In the genomic region with DNA sequence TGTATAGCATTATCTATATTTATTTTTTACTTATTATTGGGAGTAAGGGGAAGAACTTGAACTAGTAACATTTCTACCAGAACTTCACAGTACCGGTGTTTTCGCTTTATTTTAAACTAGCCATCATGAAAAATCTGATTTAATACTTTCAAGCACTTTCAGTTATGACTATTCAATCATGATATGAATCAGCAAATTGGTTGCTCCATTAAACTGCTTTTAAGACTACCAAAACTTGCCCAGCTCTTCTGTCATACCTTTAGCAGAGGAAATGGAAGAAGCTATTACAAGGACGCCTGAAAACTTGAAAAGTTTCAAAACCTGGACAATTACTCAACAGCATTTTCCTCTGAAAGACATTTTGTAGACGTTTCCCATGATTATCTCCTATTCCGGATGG, we compare ENCODE assay signal across 9 cellular contexts. TPM values are rescaled to one million over a fixed set of nuclear protein-coding genes. Genes with fewer than 3 reads are reported as not detected.
DNase-seq lines count a peak whose midpoint lies in the region; ATAC-seq and TF ChIP-seq lines count a peak whose summit lies in the region.
"Had no signal": no experiment of that assay in that cellular context is flagged by ENCODE, and none has a peak within 500 bp of the region (broad histone marks: within the 10 kb centered on the region; RNA-seq: fewer than 3 reads in every experiment).

No MANE protein-coding gene starts in this region.

- CTCF ChIA-PET in HEK293 (lab: Yijun Ruan, JAX): no interaction called here
- CTCF ChIA-PET in naive thymus-derived CD4-positive, alpha-beta T cell (lab: Charles Lee): no interaction called here

- peak overlapping the region; percentile 29 to 83 (median 73) for H3K27ac Mint-ChIP-seq in brain
- H3K27ac Mint-ChIP-seq in naive thymus-derived CD4-positive, alpha-beta T cell: peak overlapping the region; percentile 2 to 85 (median 53)

- H3K27me3 Mint-ChIP-seq in brain: peaks cover 11% of the 10 kb centered on the region
- H3K27me3 Mint-ChIP-seq in naive thymus-derived CD4-positive, alpha-beta T cell: peaks cover 0 to 34% (median 0%) of the 10 kb centered on the region in 5 donors

- H3K36me3 ChIP-seq in HEK293 (ENCODE audit: control insufficient read depth in 2 of 2, insufficient read depth in 1 of 2, low read length in 2 of 2): no peaks in the 10 kb centered on the region
- no peaks in the 10 kb centered on the region for H3K36me3 ChIP-seq in naive thymus-derived CD4-positive, alpha-beta T cell (ENCODE audit: control insufficient read depth in 2 of 3, insufficient read depth in 3 of 3, low read length in 3 of 3)
- H3K36me3 ChIP-seq: WERI-Rb-1 had no signal

- no peak for TF ChIP-seq CTCF in AG09309 (IDR thresholded peaks at IDR 0.05; ENCODE audit: control insufficient read depth, insufficient read depth, low read depth, low read length, missing control alignments)
- no peak for TF ChIP-seq CTCF in HEK293 (tag by site-specific recombination; IDR thresholded peaks at IDR 0.05)
- no peak for TF ChIP-seq CTCF in brain (conservative IDR thresholded peaks at IDR 0.05)

- peaks cover 54% of the 10 kb centered on the region for H3K4me1 Mint-ChIP-seq in brain
- peaks cover 11 to 56% (median 25%) of the 10 kb centered on the region in 7 donors for H3K4me1 Mint-ChIP-seq in naive thymus-derived CD4-positive, alpha-beta T cell

- H3K4me1 ChIP-seq in HEK293 (ENCODE audit: control insufficient read depth, insufficient read depth, low read length): peaks cover 15% of the 10 kb centered on the region
- peaks cover 5 to 11% of the 10 kb centered on the region in 2 donors for H3K4me1 ChIP-seq in naive thymus-derived CD4-positive, alpha-beta T cell (ENCODE audit: control insufficient read depth in 2 of 2, insufficient read depth in 2 of 2, low read length in 2 of 2)

- no peak overlapping the region; the same call in 1 of the 2 replicates for H3K27ac ChIP-seq in HEK293 (ENCODE audit: extremely low read depth, low read depth, low read length)
- H3K27ac ChIP-seq in naive thymus-derived CD4-positive, alpha-beta T cell (ENCODE audit: low read depth, low read length): peak overlapping the region; percentile 48
- H3K27ac ChIP-seq: WERI-Rb-1 had no signal

- DNase-seq in AG09309 (ENCODE audit: low read depth) (no peak), NCI-H748 treated with DMSO at 0.1 percent for 48 hours (lab: John Stamatoyannopoulos, UW) (no peak), NCI-H2171 treated with DMSO at 0.1 percent for 48 hours (lab: John Stamatoyannopoulos, UW) (no peak), NCI-H1092 (lab: John Stamatoyannopoulos, UW) (no peak)
- DNase-seq in naive thymus-derived CD4-positive, alpha-beta T cell: no peak
- DNase-seq: WERI-Rb-1 had no signal

- peak overlapping the region; percentile 76 to 83 (median 80) for H3K4me3 Mint-ChIP-seq in brain
- peak overlapping the region; percentile 55 to 95 (median 72) for H3K4me3 Mint-ChIP-seq in naive thymus-derived CD4-positive, alpha-beta T cell

- no peaks in the 10 kb centered on the region for H3K9me3 ChIP-seq in HEK293 (ENCODE audit: control insufficient read depth, insufficient read depth, low read depth, low read length)
- no peaks in the 10 kb centered on the region for H3K9me3 ChIP-seq in naive thymus-derived CD4-positive, alpha-beta T cell (ENCODE audit: control insufficient read depth in 2 of 3, low read length in 3 of 3)

- H3K27me3 ChIP-seq in naive thymus-derived CD4-positive, alpha-beta T cell (ENCODE audit: control insufficient read depth in 2 of 2, insufficient read depth in 2 of 2, low read length in 2 of 2): no peaks in the 10 kb centered on the region

- no peak for ATAC-seq in naive thymus-derived CD4-positive, alpha-beta T cell
- ATAC-seq in HG03469 (IDR thresholded peaks at IDR 0.05; ENCODE audit: unreplicated experiment): no peak

- POLR2A ChIA-PET in HEK293 (lab: Yijun Ruan, JAX): interaction anchor here (1.7 kb wide), 1 partner anchor 9 kb away, joined by 5 read pairs; no protein-coding TSS in a partner anchor
- POLR2A ChIA-PET in naive thymus-derived CD4-positive, alpha-beta T cell (lab: Charles Lee): interaction anchor here (0.7 kb wide), 1 partner anchor 438 kb away, joined by 3 read pairs; no protein-coding TSS in a partner anchor

- no peaks in the 10 kb centered on the region for H3K9me3 Mint-ChIP-seq in brain
- peaks cover 0 to 1% (median 0%) of the 10 kb centered on the region in 11 donors for H3K9me3 Mint-ChIP-seq in naive thymus-derived CD4-positive, alpha-beta T cell

- peak overlapping the region; percentile 84; the same call in 1 of the 2 replicates for H3K4me3 ChIP-seq in AG09309 (ENCODE audit: control insufficient read depth, low read depth, low read length)
- peak overlapping the region; percentile 88 for H3K4me3 ChIP-seq in HEK293 (ENCODE audit: low read depth, low read length)
- peak overlapping the region; percentile 51 for H3K4me3 ChIP-seq in naive thymus-derived CD4-positive, alpha-beta T cell (ENCODE audit: low read length)

- no peaks in the 10 kb centered on the region for H3K36me3 Mint-ChIP-seq in brain
- no peaks in the 10 kb centered on the region for H3K36me3 Mint-ChIP-seq in naive thymus-derived CD4-positive, alpha-beta T cell

- intact Hi-C loops in naive thymus-derived CD4-positive, alpha-beta T cell (cut with micrococcal nuclease): loop anchor here (2.0 to 10.0 kb wide), 4 partner anchors 81 to 1314 kb away; a partner anchor contains a TSS

TF ChIP-seq in HEK293, 187 proteins besides CTCF, POLR2A, EP300 and RAD21:
- TF ChIP-seq, protein P1, sequence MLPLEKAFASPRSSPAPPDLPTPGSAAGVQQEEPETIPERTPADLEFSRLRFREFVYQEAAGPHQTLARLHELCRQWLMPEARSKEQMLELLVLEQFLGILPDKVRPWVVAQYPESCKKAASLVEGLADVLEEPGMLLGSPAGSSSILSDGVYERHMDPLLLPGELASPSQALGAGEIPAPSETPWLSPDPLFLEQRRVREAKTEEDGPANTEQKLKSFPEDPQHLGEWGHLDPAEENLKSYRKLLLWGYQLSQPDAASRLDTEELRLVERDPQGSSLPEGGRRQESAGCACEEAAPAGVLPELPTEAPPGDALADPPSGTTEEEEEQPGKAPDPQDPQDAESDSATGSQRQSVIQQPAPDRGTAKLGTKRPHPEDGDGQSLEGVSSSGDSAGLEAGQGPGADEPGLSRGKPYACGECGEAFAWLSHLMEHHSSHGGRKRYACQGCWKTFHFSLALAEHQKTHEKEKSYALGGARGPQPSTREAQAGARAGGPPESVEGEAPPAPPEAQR (tag by site-specific recombination; IDR thresholded peaks at IDR 0.05): no peak
- TF ChIP-seq, protein P2, sequence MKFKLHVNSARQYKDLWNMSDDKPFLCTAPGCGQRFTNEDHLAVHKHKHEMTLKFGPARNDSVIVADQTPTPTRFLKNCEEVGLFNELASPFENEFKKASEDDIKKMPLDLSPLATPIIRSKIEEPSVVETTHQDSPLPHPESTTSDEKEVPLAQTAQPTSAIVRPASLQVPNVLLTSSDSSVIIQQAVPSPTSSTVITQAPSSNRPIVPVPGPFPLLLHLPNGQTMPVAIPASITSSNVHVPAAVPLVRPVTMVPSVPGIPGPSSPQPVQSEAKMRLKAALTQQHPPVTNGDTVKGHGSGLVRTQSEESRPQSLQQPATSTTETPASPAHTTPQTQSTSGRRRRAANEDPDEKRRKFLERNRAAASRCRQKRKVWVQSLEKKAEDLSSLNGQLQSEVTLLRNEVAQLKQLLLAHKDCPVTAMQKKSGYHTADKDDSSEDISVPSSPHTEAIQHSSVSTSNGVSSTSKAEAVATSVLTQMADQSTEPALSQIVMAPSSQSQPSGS (tag by site-specific recombination; IDR thresholded peaks at IDR 0.05; ENCODE audit: low read depth): no peak
- TF ChIP-seq ZNF677 (tag by site-specific recombination; IDR thresholded peaks at IDR 0.05) (no peak), ZNF133 (tag by site-specific recombination; IDR thresholded peaks at IDR 0.05) (no peak), EGR2 (tag by site-specific recombination; IDR thresholded peaks at IDR 0.05; ENCODE audit: low read depth) (no peak)

RNA-seq across cellular contexts. Expression of a gene that starts 2.1 kb away (rescaled TPM):
- 11.3 TPM for polyA plus RNA-seq in brain (ENCODE audit: insufficient read depth, low read depth, low replicate concordance)
- 10 to 100 TPM in 1 of 5 experiments, 1 to 10 TPM in 4; 2.0 to 33.1 (median 3.6) TPM for total RNA-seq in naive thymus-derived CD4-positive, alpha-beta T cell
- polyA plus RNA-seq in naive thymus-derived CD4-positive, alpha-beta T cell: 1 to 10 TPM; 2.9 to 3.2 TPM
